In the genomic region with DNA sequence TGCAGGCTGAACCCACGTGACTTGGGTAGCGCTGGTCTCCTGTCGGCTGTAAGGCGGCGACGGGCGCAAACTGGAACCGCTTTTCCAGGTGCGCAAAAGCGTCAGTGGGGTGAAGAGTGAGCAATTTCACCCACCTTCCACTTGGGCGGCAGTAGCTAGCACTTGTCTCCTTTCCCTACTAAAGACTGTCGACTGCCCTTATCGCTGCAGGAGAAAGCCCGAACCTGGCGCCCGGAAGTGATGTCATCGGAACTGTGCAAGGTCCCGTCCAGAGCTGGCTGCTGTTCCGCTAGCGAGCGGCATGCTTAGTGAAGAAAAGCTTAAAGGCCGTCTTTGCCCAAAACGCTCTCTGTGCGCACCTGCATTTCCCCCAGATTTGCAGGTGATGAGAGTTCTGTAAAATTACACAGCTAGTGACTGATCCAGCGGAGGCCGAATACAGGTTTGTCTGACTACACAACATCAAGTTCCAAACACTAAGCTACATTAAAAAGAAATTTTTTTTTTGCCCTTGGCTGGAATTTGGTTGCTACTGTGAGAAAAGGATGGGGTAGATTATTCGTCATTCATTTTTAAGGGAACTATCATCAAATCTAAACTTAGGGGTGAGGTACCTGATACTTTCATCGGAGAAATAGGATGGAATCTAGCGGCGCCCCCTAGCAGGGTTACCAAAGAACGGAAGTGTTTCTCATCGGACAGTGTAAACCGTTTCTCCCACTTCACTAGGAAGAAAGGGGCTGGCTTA, we compare ENCODE assay signal across 1 cellular context.
TF ChIP-seq lines count a peak whose summit lies in the region.

A gene with protein sequence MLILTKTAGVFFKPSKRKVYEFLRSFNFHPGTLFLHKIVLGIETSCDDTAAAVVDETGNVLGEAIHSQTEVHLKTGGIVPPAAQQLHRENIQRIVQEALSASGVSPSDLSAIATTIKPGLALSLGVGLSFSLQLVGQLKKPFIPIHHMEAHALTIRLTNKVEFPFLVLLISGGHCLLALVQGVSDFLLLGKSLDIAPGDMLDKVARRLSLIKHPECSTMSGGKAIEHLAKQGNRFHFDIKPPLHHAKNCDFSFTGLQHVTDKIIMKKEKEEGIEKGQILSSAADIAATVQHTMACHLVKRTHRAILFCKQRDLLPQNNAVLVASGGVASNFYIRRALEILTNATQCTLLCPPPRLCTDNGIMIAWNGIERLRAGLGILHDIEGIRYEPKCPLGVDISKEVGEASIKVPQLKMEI (minus strand): TSS at position 242 of the 748 bp plus-strand sequence. CDS start 1,152 bp downstream, outside the sequence.

TF ChIP-seq in WTC11, 78 proteins besides CTCF, POLR2A, EP300 and RAD21 (continued from another document):
- TF ChIP-seq CBFB (CRISPR knock-in tag; IDR thresholded peaks at IDR 0.05; ENCODE audit: low read depth) (no peak), ETV6 (CRISPR knock-in tag; IDR thresholded peaks at IDR 0.05) (peak; percentile 82), ZNF263 (CRISPR knock-in tag; IDR thresholded peaks at IDR 0.05; ENCODE audit: low read depth) (no peak), ZNF317 (CRISPR knock-in tag; IDR thresholded peaks at IDR 0.05; ENCODE audit: borderline replicate concordance, low read depth) (no peak)
- TF ChIP-seq, protein P1, sequence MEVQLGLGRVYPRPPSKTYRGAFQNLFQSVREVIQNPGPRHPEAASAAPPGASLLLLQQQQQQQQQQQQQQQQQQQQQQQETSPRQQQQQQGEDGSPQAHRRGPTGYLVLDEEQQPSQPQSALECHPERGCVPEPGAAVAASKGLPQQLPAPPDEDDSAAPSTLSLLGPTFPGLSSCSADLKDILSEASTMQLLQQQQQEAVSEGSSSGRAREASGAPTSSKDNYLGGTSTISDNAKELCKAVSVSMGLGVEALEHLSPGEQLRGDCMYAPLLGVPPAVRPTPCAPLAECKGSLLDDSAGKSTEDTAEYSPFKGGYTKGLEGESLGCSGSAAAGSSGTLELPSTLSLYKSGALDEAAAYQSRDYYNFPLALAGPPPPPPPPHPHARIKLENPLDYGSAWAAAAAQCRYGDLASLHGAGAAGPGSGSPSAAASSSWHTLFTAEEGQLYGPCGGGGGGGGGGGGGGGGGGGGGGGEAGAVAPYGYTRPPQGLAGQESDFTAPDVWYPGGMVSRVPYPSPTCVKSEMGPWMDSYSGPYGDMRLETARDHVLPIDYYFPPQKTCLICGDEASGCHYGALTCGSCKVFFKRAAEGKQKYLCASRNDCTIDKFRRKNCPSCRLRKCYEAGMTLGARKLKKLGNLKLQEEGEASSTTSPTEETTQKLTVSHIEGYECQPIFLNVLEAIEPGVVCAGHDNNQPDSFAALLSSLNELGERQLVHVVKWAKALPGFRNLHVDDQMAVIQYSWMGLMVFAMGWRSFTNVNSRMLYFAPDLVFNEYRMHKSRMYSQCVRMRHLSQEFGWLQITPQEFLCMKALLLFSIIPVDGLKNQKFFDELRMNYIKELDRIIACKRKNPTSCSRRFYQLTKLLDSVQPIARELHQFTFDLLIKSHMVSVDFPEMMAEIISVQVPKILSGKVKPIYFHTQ (CRISPR knock-in tag; IDR thresholded peaks at IDR 0.05), result no peak
TF ChIP-seq in WTC11: peak in this region for 18.
